Comparison of ENCODE assay signal across 14 cellular contexts in the genomic region with DNA sequence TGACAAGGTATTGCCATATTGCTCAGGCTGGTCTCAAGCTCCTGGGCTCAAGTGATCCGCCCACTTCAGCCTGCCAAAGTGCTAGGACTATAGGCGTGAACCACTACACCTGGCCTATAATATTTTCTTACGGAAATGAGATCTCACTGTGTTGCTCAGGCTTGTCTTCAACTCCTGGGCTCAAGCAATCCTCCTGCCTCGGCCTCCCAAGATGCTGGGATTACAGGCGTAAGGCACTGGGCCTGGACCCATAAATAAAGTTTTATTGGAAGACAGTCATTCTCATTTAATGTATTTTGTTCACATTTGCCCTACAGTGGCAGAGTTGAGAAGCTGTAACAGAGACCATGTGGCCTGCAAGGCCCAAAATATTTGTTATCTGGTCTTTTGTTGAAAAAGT.
DNase-seq lines count a peak whose midpoint lies in the region; ATAC-seq and TF ChIP-seq lines count a peak whose summit lies in the region.
"Had no signal": no experiment of that assay in that cellular context is flagged by ENCODE, and none has a peak within 500 bp of the region (broad histone marks: within the 10 kb centered on the region; RNA-seq: fewer than 3 reads in every experiment).

No MANE protein-coding gene starts in this region.

- CTCF ChIA-PET in CD8-positive, alpha-beta T cell (lab: Charles Lee), result interaction anchor here (1.0 to 1.4 kb wide), 2 partner anchors 208 to 220 kb away, joined by 3 read pairs; no protein-coding TSS in a partner anchor

- TF ChIP-seq CTCF in CD8-positive, alpha-beta T cell (IDR thresholded peaks at IDR 0.05), result no peak
- no peak for TF ChIP-seq CTCF in HL-60 (IDR thresholded peaks at IDR 0.05; ENCODE audit: insufficient read depth, low read length)
- no peak for TF ChIP-seq CTCF in nephron (IDR thresholded peaks at IDR 0.05; ENCODE audit: unreplicated experiment in 3 of 3)

- no peak for DNase-seq in CD8-positive, alpha-beta T cell
- no peak for DNase-seq in HL-60 (ENCODE audit: low read depth in 1 of 2, low spot score in 1 of 2)
- no peak for DNase-seq in activated naive CD8-positive, alpha-beta T cell treated with anti-CD3 and anti-CD28 coated beads for 36 hours
- no peak for DNase-seq in NCI-H2029 treated with DMSO at 0.1 percent for 48 hours (lab: John Stamatoyannopoulos, UW)
- no peak for DNase-seq in left colon
- DNase-seq in nucleus accumbens (lab: John Stamatoyannopoulos, UW), result no peak
- DNase-seq: C1 segment of cervical spinal cord, cortex of kidney, heart right ventricle, NCI-H446, thyroid gland had no signal

- H3K9me3 Mint-ChIP-seq in CD8-positive, alpha-beta T cell, result peaks cover 3% of the 10 kb centered on the region
- peaks cover 8% of the 10 kb centered on the region for H3K9me3 Mint-ChIP-seq in activated naive CD8-positive, alpha-beta T cell treated with anti-CD3 and anti-CD28 coated beads for 36 hours
- peaks cover 3% of the 10 kb centered on the region for H3K9me3 Mint-ChIP-seq in nephron

- peaks cover 5% of the 10 kb centered on the region for H3K36me3 ChIP-seq in CD8-positive, alpha-beta T cell (ENCODE audit: insufficient read depth, low read length)
- H3K36me3 ChIP-seq: ascending aorta, thyroid gland had no signal

- H3K27me3 ChIP-seq in CD8-positive, alpha-beta T cell (ENCODE audit: insufficient read depth, low read length), result no peaks in the 10 kb centered on the region
- no peaks in the 10 kb centered on the region for H3K27me3 ChIP-seq in HL-60 (ENCODE audit: insufficient read depth, poor library complexity, severe bottlenecking)
- H3K27me3 ChIP-seq: ascending aorta, heart right ventricle, thyroid gland had no signal

- POLR2A ChIA-PET in CD8-positive, alpha-beta T cell (lab: Charles Lee), result interaction anchor here (0.9 kb wide), 1 partner anchor 150 kb away, joined by 4 read pairs; no protein-coding TSS in a partner anchor

- ATAC-seq in CD8-positive, alpha-beta T cell, result no peak
- no peak for ATAC-seq in left colon
- ATAC-seq: heart right ventricle had no signal

- H3K4me1 ChIP-seq in CD8-positive, alpha-beta T cell (ENCODE audit: insufficient read depth, low read length), result peaks cover 79% of the 10 kb centered on the region

- peak overlapping the region; percentile 76 for H3K27ac Mint-ChIP-seq in CD8-positive, alpha-beta T cell
- H3K27ac Mint-ChIP-seq in activated naive CD8-positive, alpha-beta T cell treated with anti-CD3 and anti-CD28 coated beads for 36 hours, result peak overlapping the region; percentile 71
- peak overlapping the region in 2 of 3 experiments; percentile 23 to 92 for H3K27ac Mint-ChIP-seq in nephron

- intact Hi-C loops in CD8-positive, alpha-beta T cell (cut with DNase I, micrococcal nuclease), result no loop called here
- intact Hi-C loops in left colon (cut with DNase I, micrococcal nuclease), result no loop called here

- H3K9me3 ChIP-seq in CD8-positive, alpha-beta T cell (ENCODE audit: low read length), result no peaks in the 10 kb centered on the region
- H3K9me3 ChIP-seq: thyroid gland had no signal

- peaks cover 29% of the 10 kb centered on the region for H3K36me3 Mint-ChIP-seq in CD8-positive, alpha-beta T cell
- H3K36me3 Mint-ChIP-seq in activated naive CD8-positive, alpha-beta T cell treated with anti-CD3 and anti-CD28 coated beads for 36 hours, result peaks cover 44% of the 10 kb centered on the region
- peaks cover 42% of the 10 kb centered on the region for H3K36me3 Mint-ChIP-seq in nephron (ENCODE audit: low read depth)

- no peaks in the 10 kb centered on the region for H3K27me3 Mint-ChIP-seq in CD8-positive, alpha-beta T cell (ENCODE audit: low read depth)
- no peaks in the 10 kb centered on the region for H3K27me3 Mint-ChIP-seq in activated naive CD8-positive, alpha-beta T cell treated with anti-CD3 and anti-CD28 coated beads for 36 hours
- H3K27me3 Mint-ChIP-seq in nephron (ENCODE audit: low read depth), result no peaks in the 10 kb centered on the region

- peak overlapping the region; percentile 36 for H3K27ac ChIP-seq in CD8-positive, alpha-beta T cell (ENCODE audit: low read depth, low read length)
- peak overlapping the region; percentile 46 for H3K27ac ChIP-seq in HL-60 (replicated peaks)
- H3K27ac ChIP-seq: ascending aorta, SK-N-MC had no signal

- no peak overlapping the region for H3K4me3 ChIP-seq in CD8-positive, alpha-beta T cell (ENCODE audit: low read depth, low read length)
- no peak overlapping the region for H3K4me3 ChIP-seq in HL-60 (replicated peaks; ENCODE audit: insufficient read depth, low read length)
- H3K4me3 ChIP-seq: ascending aorta, heart right ventricle, SK-N-MC, thyroid gland had no signal

- H3K4me3 Mint-ChIP-seq in CD8-positive, alpha-beta T cell, result no peak overlapping the region
- H3K4me3 Mint-ChIP-seq in activated naive CD8-positive, alpha-beta T cell treated with anti-CD3 and anti-CD28 coated beads for 36 hours, result no peak overlapping the region
- H3K4me3 Mint-ChIP-seq in nephron, result no peak overlapping the region

- H3K4me1 Mint-ChIP-seq in CD8-positive, alpha-beta T cell (ENCODE audit: low read depth), result peaks cover 76% of the 10 kb centered on the region
- peaks cover 61% of the 10 kb centered on the region for H3K4me1 Mint-ChIP-seq in activated naive CD8-positive, alpha-beta T cell treated with anti-CD3 and anti-CD28 coated beads for 36 hours
- H3K4me1 Mint-ChIP-seq in nephron, result peaks cover 33% of the 10 kb centered on the region
